29 cellular contexts compared by ENCODE assay signal in the genomic region with DNA sequence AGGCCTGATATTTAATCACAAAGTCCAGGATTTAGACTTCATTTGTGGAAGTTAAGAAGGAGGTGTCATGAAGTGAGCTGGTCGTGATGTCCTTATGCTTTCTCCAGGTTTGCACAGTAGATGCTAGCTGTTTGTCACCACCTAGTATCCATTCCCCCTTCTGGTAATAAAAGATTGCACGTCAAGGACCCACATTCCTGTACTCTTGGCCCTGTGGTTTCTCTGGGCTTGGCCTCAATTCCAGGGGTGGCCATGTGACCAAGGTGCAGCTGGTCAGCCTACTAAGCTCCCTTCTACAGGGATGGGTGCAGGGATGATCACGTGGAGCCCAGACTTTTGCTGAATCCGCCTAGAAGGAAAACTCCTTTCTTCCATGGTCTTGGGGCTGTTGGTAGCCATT. TPM values are rescaled to one million over a fixed set of nuclear protein-coding genes. Genes with fewer than 3 reads are reported as not detected.
"Had no signal": no experiment of that assay in that cellular context is flagged by ENCODE, and none has a peak within 500 bp of the region (broad histone marks: within the 10 kb centered on the region; RNA-seq: fewer than 3 reads in every experiment).

No MANE protein-coding gene starts in this region.

- H3K36me3 ChIP-seq: stomach, suprapubic skin, thoracic aorta, thyroid gland, tibial artery, tibial nerve, transverse colon, upper lobe of left lung, uterus, vagina had no signal

- ATAC-seq: stimulated activated effector memory CD8-positive, alpha-beta T cell treated with anti-CD3 and anti-CD28 coated beads, Interleukin-12 subunit alpha, Interleukin-12 subunit beta, amount 100 ng/mL, for 72 hours; stimulated activated memory B cell treated with anti-CD40 and anti-IgM and Interleukin-4, amounts not matched to agents 10 μg/mL and 1 μg/mL and 100 μg/mL, for 72 hours; stimulated activated naive B cell treated with anti-CD40 and anti-IgM and Interleukin-4, amounts not matched to agents 10 μg/mL and 1 μg/mL and 100 μg/mL, for 72 hours; stimulated activated naive CD8-positive, alpha-beta T cell treated with anti-CD3 and anti-CD28 coated beads, Interleukin-15, amount 100 ng/mL, for 72 hours; stimulated activated naive CD8-positive, alpha-beta T cell treated with anti-CD3 and anti-CD28 coated beads, Interleukin-15, Interleukin-2, amounts not matched to agents 100 U/mL and 50 U/mL, for 24 hours had no signal

- H3K4me3 ChIP-seq: stomach, suprapubic skin, testis, thoracic aorta, thyroid gland, tibial artery, tibial nerve, transverse colon, upper lobe of left lung, uterus, vagina had no signal

- H3K27ac ChIP-seq: stomach, suprapubic skin, testis, thoracic aorta, thyroid gland, tibial artery, tibial nerve, transverse colon, upper lobe of left lung, uterus, vagina had no signal

- H3K9me3 ChIP-seq: stomach, suprapubic skin, testis, thoracic aorta, thyroid gland, tibial artery, tibial nerve, transverse colon, upper lobe of left lung, uterus, vagina had no signal

- DNase-seq: stimulated activated CD4-positive, alpha-beta T cell treated with anti-CD3 and anti-CD28 coated beads, Interleukin-2, amount 100 ng/mL, for 24 hours; stimulated activated CD4-positive, alpha-beta T cell treated with anti-CD3 and anti-CD28 coated beads, Interleukin-2, amount 100 ng/mL, for 48 hours; stimulated activated CD4-positive, alpha-beta T cell treated with anti-CD3 and anti-CD28 coated beads, Interleukin-4, amount 100 ng/mL, for 1 hour; stimulated activated CD4-positive, alpha-beta T cell treated with anti-CD3 and anti-CD28 coated beads, Interleukin-4, amount 100 ng/mL, for 24 hours; stimulated activated CD4-positive, alpha-beta T cell treated with anti-CD3 and anti-CD28 coated beads, Interleukin-4, amount 100 ng/mL, for 4 hours; stimulated activated CD8-positive, alpha-beta memory T cell treated with anti-CD3 and anti-CD28 coated beads, Interleukin-4, amount 100 ng/mL, for 48 hours; stimulated activated naive B cell treated with anti-CD40 and anti-IgM and Interleukin-4, amounts not matched to agents 10 μg/mL and 1 μg/mL and 100 μg/mL, for 72 hours; stimulated activated naive CD4-positive, alpha-beta T cell treated with Interleukin-2 at 50 U/mL for 16 hours; stimulated activated naive CD8-positive, alpha-beta T cell treated with anti-CD3 and anti-CD28 coated beads, Interleukin-15, amount 100 ng/mL, for 72 hours; stimulated activated naive CD8-positive, alpha-beta T cell treated with anti-CD3 and anti-CD28 coated beads, Interleukin-15, Interleukin-2, amounts not matched to agents 100 U/mL and 50 U/mL, for 24 hours; stomach; substantia nigra; testis; thyroid gland; tibial artery; transverse colon; trophoblast cell; upper lobe of left lung; uterus had no signal

- H3K4me1 ChIP-seq: stomach, suprapubic skin, thyroid gland, tibial artery, tibial nerve, transverse colon, uterus, vagina had no signal

- H3K27me3 ChIP-seq: testis, thyroid gland, tibial artery, tibial nerve, transverse colon, upper lobe of left lung, uterus, vagina had no signal

RNA-seq across cellular contexts. Expression of gene NPS, which starts 16.5 kb away (rescaled TPM):
- total RNA-seq: stomach, subcutaneous adipose tissue, suprapubic skin, temporal lobe, testis, thoracic aorta, thyroid gland, tibial nerve, transverse colon, upper lobe of left lung, ureter, urinary bladder, uterus, vagina had no signal
